Comparison of ENCODE assay signal across 23 cellular contexts in the genomic region with DNA sequence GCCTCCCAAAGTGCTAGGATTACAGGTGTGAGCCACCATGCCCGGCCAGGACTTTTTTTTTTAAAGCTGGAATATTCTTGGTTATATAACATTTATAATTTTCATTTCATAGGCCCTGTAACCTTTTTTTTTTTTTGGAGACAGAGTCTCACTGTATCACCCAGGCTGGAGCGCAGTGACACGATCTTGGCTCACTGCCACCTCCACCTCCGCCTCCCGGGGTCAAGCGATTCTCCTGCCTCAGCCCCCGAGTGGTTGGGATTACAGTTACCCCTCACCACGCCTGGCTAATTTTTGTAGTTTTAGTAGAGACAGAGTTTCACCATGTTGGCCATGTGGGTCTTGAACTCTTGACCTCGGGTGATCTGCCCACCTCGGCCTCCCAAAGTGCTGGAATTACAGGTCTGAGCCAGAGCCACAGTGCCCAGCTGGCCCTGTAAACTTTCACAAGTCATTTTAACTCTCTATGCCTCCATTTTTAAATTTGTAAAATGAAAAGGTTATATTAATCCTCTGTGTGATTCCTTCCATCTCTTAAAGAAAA.
"Had no signal": no experiment of that assay in that cellular context is flagged by ENCODE, and none has a peak within 500 bp of the region (broad histone marks: within the 10 kb centered on the region; RNA-seq: fewer than 3 reads in every experiment).

No MANE protein-coding gene starts in this region.

- H3K4me3 ChIP-seq: coronary artery, esophagus squamous epithelium, gastroesophageal sphincter, ovary, spleen had no signal

- H3K27ac ChIP-seq: coronary artery, esophagus squamous epithelium, neutrophil, ovary, spleen, WERI-Rb-1 had no signal

- FAIRE-seq: keratinocyte, TTC549 had no signal

- ATAC-seq: activated CD8-positive, alpha-beta memory T cell treated with anti-CD3 and anti-CD28 coated beads, Interleukin-2, amount 10 ng/mL, durations not matched to agents 7 days and 5 days; activated CD8-positive, alpha-beta T cell treated with anti-CD3 and anti-CD28 coated beads for 36 hours; gastroesophageal sphincter; left colon; natural killer cell treated with Interleukin-12 subunit alpha and Interleukin-12 subunit beta and Interleukin-15 and Interleukin-18, amount 100 ng/mL, for 72 hours had no signal

- H3K9me3 ChIP-seq: esophagus squamous epithelium, gastroesophageal sphincter, neutrophil, ovary, spleen had no signal

- DNase-seq: activated CD4-positive, alpha-beta T cell treated with anti-CD3 and anti-CD28 coated beads, Interleukin-2, amount 10 ng/mL, durations not matched to agents 7 days and 5 days; activated CD4-positive, CD25-positive, alpha-beta regulatory T cell treated with anti-CD3 and anti-CD28 coated beads, Interleukin-2, amount 50 U/mL, for 72 hours; activated CD8-positive, alpha-beta memory T cell treated with anti-CD3 and anti-CD28 coated beads, Interleukin-2, amount 10 ng/mL, durations not matched to agents 7 days and 5 days; activated CD8-positive, alpha-beta T cell treated with anti-CD3 and anti-CD28 coated beads for 36 hours; activated gamma-delta T cell treated with Interleukin-2 at 50 U/mL for 16 hours; activated T-cell treated with anti-CD3 and anti-CD28 coated beads for 4 hours; aorta; esophagus squamous epithelium; left colon; mammary epithelial cell; midbrain; ovary; spleen; stimulated activated CD4-positive, alpha-beta T cell treated with anti-CD3 and anti-CD28 coated beads, Interleukin-4, amount 100 ng/mL, for 24 hours; stimulated activated naive CD4-positive, alpha-beta T cell treated with Interleukin-2 at 50 U/mL for 16 hours; T-helper 1 cell; WERI-Rb-1 had no signal

- H3K36me3 ChIP-seq: esophagus squamous epithelium, gastroesophageal sphincter, neutrophil, ovary, spleen had no signal

- H3K27me3 ChIP-seq: esophagus squamous epithelium, gastroesophageal sphincter, neutrophil, ovary, spleen had no signal
